11 cellular contexts compared by ENCODE assay signal in the genomic region with DNA sequence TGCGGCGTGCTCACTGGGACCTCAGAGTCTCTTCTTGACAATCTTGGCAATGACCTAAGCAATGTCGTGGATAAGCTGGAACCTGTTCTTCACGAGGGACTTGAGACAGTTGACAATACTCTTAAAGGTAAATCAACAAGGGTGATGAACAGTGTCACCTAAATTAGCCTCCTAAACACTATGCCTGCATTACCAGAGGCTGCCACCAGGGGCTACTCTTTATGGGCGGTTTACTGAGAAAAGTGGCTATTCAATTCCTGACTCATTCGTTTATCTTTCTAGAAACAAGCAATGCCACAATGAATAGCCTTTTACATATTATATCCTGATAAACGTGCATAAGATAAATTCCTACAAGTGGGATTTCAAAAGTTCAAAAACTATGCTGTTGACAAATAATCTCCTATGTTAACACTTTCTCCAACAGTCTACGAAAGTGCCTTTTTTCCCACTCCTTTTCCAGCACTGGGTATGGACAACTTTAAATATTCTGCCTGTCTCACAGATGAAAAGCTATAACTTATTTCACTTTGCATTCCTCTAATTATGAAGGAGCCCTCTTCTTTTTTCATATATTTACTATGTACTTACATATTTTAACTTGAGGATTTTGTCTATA. TPM values are rescaled to one million over a fixed set of nuclear protein-coding genes. Genes with fewer than 3 reads are reported as not detected.
DNase-seq lines count a peak whose midpoint lies in the region; ATAC-seq and TF ChIP-seq lines count a peak whose summit lies in the region.
"Had no signal": no experiment of that assay in that cellular context is flagged by ENCODE, and none has a peak within 500 bp of the region (broad histone marks: within the 10 kb centered on the region; RNA-seq: fewer than 3 reads in every experiment).

No MANE protein-coding gene starts in this region.

- H3K27me3 ChIP-seq in upper lobe of right lung: no peaks in the 10 kb centered on the region
- H3K27me3 ChIP-seq: uterus had no signal

- H3K9me3 ChIP-seq in upper lobe of right lung: no peaks in the 10 kb centered on the region
- H3K9me3 ChIP-seq: uterus had no signal

- no peak overlapping the region for H3K4me3 Mint-ChIP-seq in natural killer cell
- no peak overlapping the region for H3K4me3 Mint-ChIP-seq in natural killer cell treated with Interleukin-12 subunit alpha and Interleukin-12 subunit beta and Interleukin-15 and Interleukin-18, amount 100 ng/mL, for 72 hours

- DNase-seq in natural killer cell (no peak), RPMI7951 (ENCODE audit: low read depth) (peak; percentile 14), germinal center (ENCODE audit: low spot score) (peak; percentile 14), upper lobe of right lung (no peak), NCI-H1105 (lab: John Stamatoyannopoulos, UW) (no peak), GM10248 (ENCODE audit: extremely low spot score) (no peak), posterior cingulate gyrus (no peak)
- no peak for DNase-seq in natural killer cell treated with Interleukin-12 subunit alpha and Interleukin-12 subunit beta and Interleukin-15 and Interleukin-18, amount 100 ng/mL, for 72 hours (ENCODE audit: low spot score)
- DNase-seq: NCI-H2171, uterus had no signal

- intact Hi-C loops in natural killer cell (cut with micrococcal nuclease): no loop called here
- intact Hi-C loops in upper lobe of right lung (cut with DNase I): no loop called here
- intact Hi-C loops in posterior cingulate gyrus (cut with DNase I): no loop called here

- H3K27ac Mint-ChIP-seq in natural killer cell: no peak overlapping the region
- no peak overlapping the region for H3K27ac Mint-ChIP-seq in natural killer cell treated with Interleukin-12 subunit alpha and Interleukin-12 subunit beta and Interleukin-15 and Interleukin-18, amount 100 ng/mL, for 72 hours

- CTCF ChIA-PET in GM10248 (lab: Yijun Ruan, JAX): interaction anchor here (1.3 kb wide), 1 partner anchor 10 kb away, joined by 3 read pairs; no protein-coding TSS in a partner anchor

- no peaks in the 10 kb centered on the region for H3K4me1 ChIP-seq in upper lobe of right lung
- H3K4me1 ChIP-seq: uterus had no signal

- ATAC-seq in natural killer cell (no peak), upper lobe of right lung (no peak)
- no peak for ATAC-seq in natural killer cell treated with Interleukin-12 subunit alpha and Interleukin-12 subunit beta and Interleukin-15 and Interleukin-18, amount 100 ng/mL, for 72 hours

- no peaks in the 10 kb centered on the region for H3K4me1 Mint-ChIP-seq in natural killer cell
- no peaks in the 10 kb centered on the region for H3K4me1 Mint-ChIP-seq in natural killer cell treated with Interleukin-12 subunit alpha and Interleukin-12 subunit beta and Interleukin-15 and Interleukin-18, amount 100 ng/mL, for 72 hours (ENCODE audit: low read depth in 2 of 2)

- POLR2A ChIA-PET in GM10248 (lab: Yijun Ruan, JAX): no interaction called here

- peaks cover 10 to 27% of the 10 kb centered on the region in 2 donors for H3K27me3 Mint-ChIP-seq in natural killer cell (ENCODE audit: low read depth in 2 of 2)
- peaks cover 10 to 19% of the 10 kb centered on the region in 2 donors for H3K27me3 Mint-ChIP-seq in natural killer cell treated with Interleukin-12 subunit alpha and Interleukin-12 subunit beta and Interleukin-15 and Interleukin-18, amount 100 ng/mL, for 72 hours

- TF ChIP-seq CTCF in natural killer cell (IDR thresholded peaks at IDR 0.05) (peak; percentile 29), upper lobe of right lung (IDR thresholded peaks at IDR 0.05) (peak; percentile 35), GM10248 (IDR thresholded peaks at IDR 0.05; ENCODE audit: control extremely low read depth, extremely low read depth, low read depth, missing control alignments) (no peak)

- H3K36me3 ChIP-seq in upper lobe of right lung: no peaks in the 10 kb centered on the region
- H3K36me3 ChIP-seq: uterus had no signal

- no peak overlapping the region for H3K27ac ChIP-seq in upper lobe of right lung
- H3K27ac ChIP-seq: uterus had no signal

- peaks cover 0 to 6% of the 10 kb centered on the region in 2 donors for H3K9me3 Mint-ChIP-seq in natural killer cell
- H3K9me3 Mint-ChIP-seq in natural killer cell treated with Interleukin-12 subunit alpha and Interleukin-12 subunit beta and Interleukin-15 and Interleukin-18, amount 100 ng/mL, for 72 hours: no peaks in the 10 kb centered on the region

- no peak overlapping the region for H3K4me3 ChIP-seq in upper lobe of right lung
- H3K4me3 ChIP-seq: uterus had no signal

- peaks cover 7% of the 10 kb centered on the region for H3K36me3 Mint-ChIP-seq in natural killer cell
- H3K36me3 Mint-ChIP-seq in natural killer cell treated with Interleukin-12 subunit alpha and Interleukin-12 subunit beta and Interleukin-15 and Interleukin-18, amount 100 ng/mL, for 72 hours: peaks cover 14% of the 10 kb centered on the region

RNA-seq across cellular contexts. Expression of gene BPIFA2, which starts 1.3 kb away (rescaled TPM):
- total RNA-seq in natural killer cell: not detected
- not detected for total RNA-seq in natural killer cell treated with Interleukin-12 subunit alpha and Interleukin-12 subunit beta and Interleukin-15 and Interleukin-18, amount 100 ng/mL, for 72 hours
- not detected in 2 replicates for total RNA-seq in RPMI7951 (2014; rRNA removed; shearing (Covaris generic))
- total RNA-seq in upper lobe of right lung: not detected
- total RNA-seq: pulmonary artery endothelial cell, uterus had no signal

RNA-seq across cellular contexts. Expression of gene BPIFA3, which starts 47.9 kb away (rescaled TPM):
- total RNA-seq in natural killer cell (not detected), upper lobe of right lung (not detected)
- not detected for total RNA-seq in natural killer cell treated with Interleukin-12 subunit alpha and Interleukin-12 subunit beta and Interleukin-15 and Interleukin-18, amount 100 ng/mL, for 72 hours
- not detected in 2 replicates for total RNA-seq in RPMI7951 (2014; rRNA removed; shearing (Covaris generic))
- total RNA-seq: pulmonary artery endothelial cell, uterus had no signal

Comparison
In these comparisons a context has a peak if more than half of its experiments do, and no peak if none do; other contexts are left out.
1. DNase-seq: peak in RPMI7951 (single experiment) and germinal center (single experiment); none in natural killer cell (single experiment), natural killer cell treated with Interleukin-12 subunit alpha and Interleukin-12 subunit beta and Interleukin-15 and Interleukin-18, amount 100 ng/mL, for 72 hours (single experiment), upper lobe of right lung (single experiment), NCI-H1105 (single experiment), GM10248 (single experiment) and posterior cingulate gyrus (0 of 10).